20 cellular contexts compared by ENCODE assay signal in genomic region chr5:173278172-173278571, GRCh38. TPM values are rescaled to one million over a fixed set of nuclear protein-coding genes. Genes with fewer than 3 reads are reported as not detected.
"Had no signal": no experiment of that assay in that cellular context is flagged by ENCODE, and none has a peak within 500 bp of the region (broad histone marks: within the 10 kb centered on the region; RNA-seq: fewer than 3 reads in every experiment).

No MANE protein-coding gene starts in this region.

- H3K4me1 ChIP-seq: foreskin keratinocyte, left lung had no signal

- DNase-seq: activated CD4-positive, alpha-beta memory T cell treated with anti-CD3 and anti-CD28 coated beads, Interleukin-2, amount 10 ng/mL, durations not matched to agents 7 days and 5 days; activated CD4-positive, alpha-beta T cell treated with anti-CD3 and anti-CD28 coated beads for 48 hours; activated CD4-positive, CD25-positive, alpha-beta regulatory T cell; activated CD8-positive, alpha-beta memory T cell treated with anti-CD3 and anti-CD28 coated beads, Interleukin-2, amount 10 ng/mL, durations not matched to agents 7 days and 5 days; dermis blood vessel endothelial cell; effector memory CD4-positive, alpha-beta T cell; esophagus squamous epithelium; foreskin keratinocyte; glutamatergic neuron; kidney; nephron progenitor cell; retina; T-cell; T1000 had no signal

- H3K4me3 ChIP-seq: esophagus squamous epithelium, left lung, skin epidermis, tibial nerve had no signal

- H3K36me3 ChIP-seq: esophagus squamous epithelium, left lung, tibial nerve had no signal

- H3K9me3 ChIP-seq: esophagus squamous epithelium had no signal

- H3K27ac ChIP-seq: esophagus squamous epithelium, foreskin keratinocyte, left lung, skin epidermis, tibial nerve had no signal

- ATAC-seq: activated CD8-positive, alpha-beta memory T cell treated with anti-CD3 and anti-CD28 coated beads, Interleukin-2, amount 10 ng/mL, durations not matched to agents 7 days and 5 days; foreskin keratinocyte; left lung; T-cell had no signal

RNA-seq across cellular contexts. Expression of gene NKX2-5, which starts 43.2 kb away (rescaled TPM):
- total RNA-seq: activated CD4-positive, alpha-beta memory T cell treated with anti-CD3 and anti-CD28 coated beads, Interleukin-2, amount 10 ng/mL, durations not matched to agents 7 days and 5 days; activated CD8-positive, alpha-beta memory T cell treated with anti-CD3 and anti-CD28 coated beads, Interleukin-2, amount 10 ng/mL, durations not matched to agents 7 days and 5 days; dermis blood vessel endothelial cell; endothelial cell of umbilical vein; esophagus squamous epithelium; foreskin keratinocyte; kidney; left lung; mesenteric fat pad; posterior vena cava; T-cell; tibial nerve had no signal
- polyA plus RNA-seq: endothelial cell of umbilical vein, foreskin keratinocyte had no signal
